1 cellular context compared by ENCODE assay signal in genomic region chr15:78620021-78620838, GRCh38.
TF ChIP-seq lines count a peak whose summit lies in the region.

No MANE protein-coding gene starts in this region.

TF ChIP-seq in A549, 52 proteins besides CTCF, POLR2A, EP300 and RAD21 (continued from another document):
- TF ChIP-seq USF2 (IDR thresholded peaks at IDR 0.05) (no peak), RNF2 (IDR thresholded peaks at IDR 0.05; ENCODE audit: borderline replicate concordance, low read depth) (0 out of 2 replicates have a peak, but pooled peaks have one; percentile 32), REST (IDR thresholded peaks at IDR 0.05) (no peak), SMC3 (IDR thresholded peaks at IDR 0.05) (0 out of 3 replicates have a peak, but pooled peaks have one; percentile 9)
